In the genomic region with DNA sequence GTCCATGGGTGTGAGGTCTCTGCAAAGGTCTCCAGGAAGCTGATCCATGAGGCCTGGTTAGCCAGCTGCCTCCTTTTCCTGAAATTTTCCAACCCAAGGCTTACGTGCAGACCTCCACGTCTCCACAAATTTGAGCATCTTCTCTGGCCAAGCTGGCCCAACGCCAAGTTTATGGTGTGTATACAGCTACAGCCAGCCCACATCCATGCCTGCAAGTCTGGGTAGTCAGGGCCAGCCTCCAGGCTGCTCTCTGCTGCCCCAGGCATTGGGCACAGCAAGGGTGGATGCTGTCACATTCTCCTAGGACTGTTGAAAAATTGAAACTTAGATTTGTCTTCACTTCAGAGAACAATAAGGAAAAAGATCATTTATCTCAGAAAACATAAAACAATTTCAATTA, we compare ENCODE assay signal across 24 cellular contexts.
A peak's percentile ranks its signal among the peaks of the same experiment; 100 is the strongest.
DNase-seq lines count a peak whose midpoint lies in the region; ATAC-seq, FAIRE-seq and TF ChIP-seq lines count a peak whose summit lies in the region.
"Had no signal": no experiment of that assay in that cellular context is flagged by ENCODE, and none has a peak within 500 bp of the region (broad histone marks: within the 10 kb centered on the region; RNA-seq: fewer than 3 reads in every experiment).

No MANE protein-coding gene starts in this region.

- no peak for TF ChIP-seq POLR2A in H1 (IDR thresholded peaks at IDR 0.05; ENCODE audit: control extremely low read depth in 1 of 2, low read depth in 2 of 2, low read length in 2 of 2)

- CTCF ChIA-PET in H1 (lab: Charles Lee; ENCODE audit: partially characterized antibody), result interaction anchor here (0.5 to 1.8 kb wide), 3 partner anchors 11 to 425 kb away, joined by 3 to 5 read pairs (median 4); no protein-coding TSS in a partner anchor

- H3K4me2 ChIP-seq in H1 (ENCODE audit: insufficient read depth in 1 of 2, low read depth in 2 of 2, low read length in 2 of 2), result no peak overlapping the region
- H3K4me2 ChIP-seq: PC-9 had no signal

- no peaks in the 10 kb centered on the region for H3K79me1 ChIP-seq in H1 (ENCODE audit: low read depth, low read length)

- H3K4me3 ChIP-seq in H1 (ENCODE audit: extremely low read depth in 1 of 4, insufficient read depth in 2 of 4, low read depth in 3 of 4, low read length in 4 of 4), result no peak overlapping the region
- H3K4me3 ChIP-seq in left lung, result no peak overlapping the region
- H3K4me3 ChIP-seq: PC-9 had no signal

- H2BK120ac ChIP-seq in H1 (replicated peaks; ENCODE audit: low read depth, low read length), result no peak overlapping the region

- H3K9me3 ChIP-seq in H1 (ENCODE audit: insufficient read depth in 2 of 2, low read depth in 1 of 2, low read length in 1 of 2) (no peaks in the 10 kb centered on the region), left lung (no peaks in the 10 kb centered on the region)

- WGBS in H1 (ENCODE audit: extremely low coverage in 1 of 2, insufficient coverage in 1 of 2, insufficient read length in 1 of 2, insufficient replicate concordance in 2 of 2, low coverage in 1 of 2, low lambda C conversion rate in 2 of 2, missing lambda C conversion rate in 1 of 2), 2 experiments, result 70% methylated on average over 3 of the region's 3 CpGs; no CpG with 5 or more reads in 1 of the 2 experiments

- DNase-seq in DMS53 (lab: John Stamatoyannopoulos, UW), result peak; percentile 17
- no peak for DNase-seq in DMS53 treated with DMSO at 0.1 percent for 48 hours (lab: John Stamatoyannopoulos, UW; ENCODE audit: unreplicated experiment)
- peak; percentile 17 for DNase-seq in COLO668 (lab: John Stamatoyannopoulos, UW; ENCODE audit: unreplicated experiment)
- peak; percentile 6 for DNase-seq in RPMI7951 (ENCODE audit: low read depth)
- no peak for DNase-seq in H1 (ENCODE audit: low read depth in 1 of 2, low spot score in 2 of 2)
- no peak for DNase-seq in left lung
- DNase-seq in putamen (ENCODE audit: low spot score), result no peak
- DNase-seq: 8988T; ACHN; DMS79 treated with DMSO at 0.1 percent for 48 hours; GF-D8; NCI-H1092 treated with DMSO at 0.1 percent for 48 hours; NCI-H146; NCI-H2029; NCI-H446 treated with DMSO at 0.1 percent for 48 hours; NCI-H526 treated with DMSO at 0.1 percent for 48 hours; NK-92 treated with Interleukin-12 subunit alpha and Interleukin-12 subunit beta, amount 100 ng/mL, for 24 hours; PC-9; Right ventricle myocardium superior; RPMI8226; T-helper 1 cell had no signal

- H3K4ac ChIP-seq in H1 (replicated peaks; ENCODE audit: insufficient read length, low read depth, low read length), result no peak overlapping the region

- no peaks in the 10 kb centered on the region for H4K20me1 ChIP-seq in H1 (replicated peaks in 1 of 2; ENCODE audit: control insufficient read depth in 1 of 2, insufficient read depth in 2 of 2, low read length in 2 of 2)

- no peak overlapping the region for H3K18ac ChIP-seq in H1 (ENCODE audit: extremely low read depth, low read length)

- peak overlapping the region; percentile 33; the same call in 1 of the 2 replicates for H2AFZ ChIP-seq in H1 (ENCODE audit: low read length)
- H2AFZ ChIP-seq: PC-9 had no signal

- no peak overlapping the region for H4K91ac ChIP-seq in H1 (replicated peaks; ENCODE audit: insufficient read length, low read length)

- H3K27ac ChIP-seq in H1 (ENCODE audit: low read depth, low read length) (no peak overlapping the region), left lung (no peak overlapping the region)
- H3K27ac ChIP-seq: PC-9 had no signal

- no peak overlapping the region for H3K9ac ChIP-seq in H1 (replicated peaks in 1 of 4; ENCODE audit: extremely low read depth in 1 of 4, low read depth in 3 of 4, low read length in 3 of 4)

- ATAC-seq in left lung (no peak), GM19463 (IDR thresholded peaks at IDR 0.05; ENCODE audit: unreplicated experiment) (no peak)

- POLR2A ChIA-PET in H1 (lab: Charles Lee; ENCODE audit: partially characterized antibody), result no interaction called here

- no peak overlapping the region for H2BK12ac ChIP-seq in H1 (ENCODE audit: low read depth, low read length)

- no peak overlapping the region for H3K14ac ChIP-seq in H1 (ENCODE audit: insufficient read length)

- H2BK20ac ChIP-seq in H1 (ENCODE audit: low read length), result no peak overlapping the region

- no peak for FAIRE-seq in H1 (lab: Jason Lieb, UNC)
- FAIRE-seq: D721Med, GM12891 had no signal

- H3K4me1 ChIP-seq in H1 (replicated peaks in 1 of 4; ENCODE audit: control insufficient read depth in 3 of 4, insufficient read depth in 4 of 4, low read length in 3 of 4), result no peaks in the 10 kb centered on the region
- H3K4me1 ChIP-seq in left lung, result no peaks in the 10 kb centered on the region

- H2AK5ac ChIP-seq in H1 (ENCODE audit: low read depth, low read length), result no peak overlapping the region

- H4K8ac ChIP-seq in H1 (ENCODE audit: extremely low read depth, insufficient read depth, low read length), result no peak overlapping the region

- H3K79me2 ChIP-seq in H1 (ENCODE audit: control insufficient read depth in 1 of 2, insufficient read depth in 2 of 2, low read length in 2 of 2), result no peaks in the 10 kb centered on the region

- TF ChIP-seq CTCF in H1 (IDR thresholded peaks at IDR 0.05; ENCODE audit: control extremely low read depth in 1 of 3, insufficient read depth in 1 of 3, low read depth in 1 of 3, low read length in 3 of 3), result no peak
- no peak for TF ChIP-seq CTCF in left lung (IDR thresholded peaks at IDR 0.05)

- H3K27me3 ChIP-seq in H1 (replicated peaks in 1 of 4; ENCODE audit: control insufficient read depth in 3 of 4, extremely low read depth in 1 of 4, insufficient read depth in 3 of 4, low read length in 3 of 4) (no peaks in the 10 kb centered on the region), left lung (no peaks in the 10 kb centered on the region)

- no peak overlapping the region for H2BK15ac ChIP-seq in H1 (ENCODE audit: low read length)

- H3K56ac ChIP-seq in H1 (replicated peaks; ENCODE audit: insufficient read length, low read depth, low read length), result no peak overlapping the region

- no peak for TF ChIP-seq EP300 in H1 (IDR thresholded peaks at IDR 0.05; ENCODE audit: borderline replicate concordance in 1 of 2, low read depth in 2 of 2, low read length in 2 of 2)

- no peak overlapping the region for H2BK5ac ChIP-seq in H1 (ENCODE audit: low read depth, low read length)

- H4K5ac ChIP-seq in H1 (ENCODE audit: insufficient read length, low read depth, low read length), result no peak overlapping the region

- no peaks in the 10 kb centered on the region for H3K36me3 ChIP-seq in H1 (ENCODE audit: control insufficient read depth in 2 of 4, insufficient read depth in 4 of 4, low read length in 3 of 4)
- no peaks in the 10 kb centered on the region for H3K36me3 ChIP-seq in left lung

- no peaks in the 10 kb centered on the region for H3K23me2 ChIP-seq in H1 (ENCODE audit: low read depth, low read length)

- no peak overlapping the region for H3K23ac ChIP-seq in H1 (ENCODE audit: insufficient read length)

- intact Hi-C loops in left lung (cut with DNase I), result no loop called here

- TF ChIP-seq RAD21 in H1 (IDR thresholded peaks at IDR 0.05 in 1 of 2, conservative IDR thresholded peaks at IDR 0.05 in 1 of 2; ENCODE audit: low read depth in 2 of 2, low read length in 2 of 2), result no peak

TF ChIP-seq in H1, 55 proteins besides CTCF, POLR2A, EP300 and RAD21 (continues in another document):
- TF ChIP-seq TCF12 (IDR thresholded peaks at IDR 0.05; ENCODE audit: low read depth, low read length) (no peak), MAFK (IDR thresholded peaks at IDR 0.05; ENCODE audit: low read depth, low read length) (no peak), TAF7 (optimal IDR thresholded peaks at IDR 0.05; ENCODE audit: borderline replicate concordance, low read depth, low read length) (no peak), CHD1 (IDR thresholded peaks at IDR 0.05; ENCODE audit: low read depth, low read length) (no peak), ATF2 (IDR thresholded peaks at IDR 0.05; ENCODE audit: low read length) (no peak), SIRT6 (IDR thresholded peaks at IDR 0.05; ENCODE audit: low read length) (no peak), BCL11A (IDR thresholded peaks at IDR 0.05; ENCODE audit: low read depth in 2 of 2, low read length in 2 of 2) (no peak), NANOG (IDR thresholded peaks at IDR 0.05; ENCODE audit: insufficient read depth, low read depth, low read length, poor library complexity, severe bottlenecking) (no peak), NRF1 (IDR thresholded peaks at IDR 0.05; ENCODE audit: low read depth, low read length) (no peak)
- TF ChIP-seq, protein P1, sequence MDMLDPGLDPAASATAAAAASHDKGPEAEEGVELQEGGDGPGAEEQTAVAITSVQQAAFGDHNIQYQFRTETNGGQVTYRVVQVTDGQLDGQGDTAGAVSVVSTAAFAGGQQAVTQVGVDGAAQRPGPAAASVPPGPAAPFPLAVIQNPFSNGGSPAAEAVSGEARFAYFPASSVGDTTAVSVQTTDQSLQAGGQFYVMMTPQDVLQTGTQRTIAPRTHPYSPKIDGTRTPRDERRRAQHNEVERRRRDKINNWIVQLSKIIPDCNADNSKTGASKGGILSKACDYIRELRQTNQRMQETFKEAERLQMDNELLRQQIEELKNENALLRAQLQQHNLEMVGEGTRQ (IDR thresholded peaks at IDR 0.05; ENCODE audit: low read length), result no peak

Comparison
In these comparisons a context has a peak if more than half of its experiments do, and no peak if none do; other contexts are left out.
1. DNase-seq: peak in DMS53 (single experiment), COLO668 (single experiment) and RPMI7951 (single experiment); none in DMS53 treated with DMSO at 0.1 percent for 48 hours (single experiment), H1 (0 of 2), left lung (0 of 2) and putamen (single experiment).